In the genomic region with DNA sequence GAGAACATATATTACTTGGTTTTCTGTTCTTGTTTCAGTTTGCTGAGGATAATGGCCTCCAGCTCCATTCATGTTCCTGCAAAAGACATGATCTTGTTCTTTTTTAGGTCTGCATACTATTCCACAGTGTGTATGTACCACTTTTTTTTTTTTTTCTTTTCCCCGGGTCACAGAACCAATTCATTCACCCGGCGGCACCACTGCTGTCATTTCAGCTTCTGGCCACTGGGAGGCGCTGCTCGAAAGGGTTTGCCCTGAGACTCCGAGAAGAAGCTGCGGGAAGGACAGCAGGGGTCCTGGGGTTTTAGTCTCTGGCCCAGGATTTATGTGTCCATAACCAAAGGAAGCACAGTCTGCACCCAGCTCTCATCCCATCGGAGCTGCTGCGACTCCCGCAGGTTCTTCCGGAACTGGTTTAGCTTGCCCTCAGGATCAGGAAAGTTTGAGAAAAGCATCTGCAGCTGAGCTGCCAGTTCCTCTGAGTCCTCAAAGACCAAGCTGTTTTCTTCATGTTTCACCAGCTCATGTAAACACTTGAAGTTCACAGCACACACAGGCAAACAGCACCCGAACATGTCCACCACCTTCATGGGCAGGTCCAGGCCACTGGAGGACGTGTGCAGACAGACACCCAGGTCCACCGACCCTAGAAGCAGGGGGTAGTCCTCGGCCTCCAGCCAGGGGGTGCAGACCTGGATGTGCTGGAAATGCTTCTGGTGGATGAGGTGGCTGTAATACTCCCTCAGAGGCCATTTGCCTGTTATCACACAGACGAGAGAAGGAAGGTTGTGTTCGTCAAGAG, we compare ENCODE assay signal across 7 cellular contexts.
DNase-seq lines count a peak whose midpoint lies in the region; ATAC-seq and TF ChIP-seq lines count a peak whose summit lies in the region.
"Not testable (repeated sequence)": the region's sequence is repeated elsewhere in the genome, so short reads cannot be mapped to it uniquely, and the experiment has no call there.

No MANE protein-coding gene starts in this region.

- not testable (repeated sequence) for H3K23ac ChIP-seq in mesenchymal stem cell (ENCODE audit: low read length in 2 of 2)

- not testable (repeated sequence) for H2BK15ac ChIP-seq in mesenchymal stem cell (ENCODE audit: low read depth, poor library complexity, severe bottlenecking)

- H3K4me2 ChIP-seq in fibroblast of lung (ENCODE audit: extremely low read depth, insufficient read depth, low read length), result peak overlapping the region; percentile 15
- H3K4me2 ChIP-seq in mesenchymal stem cell (ENCODE audit: low read length, poor library complexity, severe bottlenecking), result not testable (repeated sequence)

- not testable (repeated sequence) for H2AFZ ChIP-seq in fibroblast of lung (ENCODE audit: low read length); mesenchymal stem cell (ENCODE audit: low read depth, low read length)

- H3K36me3 Mint-ChIP-seq in activated naive CD8-positive, alpha-beta T cell treated with anti-CD3 and anti-CD28 coated beads, Interleukin-2, amount 10 ng/mL, durations not matched to agents 7 days and 5 days, result not testable (repeated sequence)

- DNase-seq in NCI-H69 (lab: John Stamatoyannopoulos, UW) (peak; percentile 0), fibroblast of lung (ENCODE audit: low read depth in 2 of 2) (peak in 1 of 2 donors; percentile 5), mesenchymal stem cell (peak; percentile 6)
- DNase-seq in activated CD4-positive, alpha-beta T cell treated with anti-CD3 and anti-CD28 coated beads for 1 hour, result peak; percentile 22
- DNase-seq in activated naive CD8-positive, alpha-beta T cell treated with anti-CD3 and anti-CD28 coated beads, Interleukin-2, amount 10 ng/mL, durations not matched to agents 7 days and 5 days, result peak; percentile 67
- DNase-seq in stimulated activated CD4-positive, alpha-beta T cell treated with anti-CD3 and anti-CD28 coated beads, Interleukin-2, amount 100 ng/mL, for 4 hours (ENCODE audit: low read depth), result peak; percentile 24

- not testable (repeated sequence) for H4K91ac ChIP-seq in mesenchymal stem cell (ENCODE audit: low read length)

- H3K9ac ChIP-seq in fibroblast of lung (ENCODE audit: insufficient read depth, low read length); mesenchymal stem cell (ENCODE audit: low read length): not testable (repeated sequence)

- H4K20me1 ChIP-seq in fibroblast of lung (ENCODE audit: control insufficient read depth, extremely low read depth, insufficient read depth, low read length), result not testable (repeated sequence)

- not testable (repeated sequence) for H3K4ac ChIP-seq in mesenchymal stem cell (ENCODE audit: low read depth in 1 of 2, low read length in 2 of 2)

- H3K27me3 ChIP-seq in fibroblast of lung (ENCODE audit: control insufficient read depth, insufficient read depth, low read length); mesenchymal stem cell (ENCODE audit: control insufficient read depth in 1 of 2, insufficient read depth in 1 of 2, low read length in 2 of 2): not testable (repeated sequence)

- H3K4me3 ChIP-seq in fibroblast of lung (replicated peaks in 1 of 4; ENCODE audit: control extremely low read depth in 1 of 4, insufficient read depth in 1 of 4, low read depth in 3 of 4, low read length in 4 of 4); mesenchymal stem cell (ENCODE audit: insufficient read depth in 1 of 2, low read depth in 1 of 2, low read length in 2 of 2): not testable (repeated sequence)

- not testable (repeated sequence) for H3K27ac Mint-ChIP-seq in activated naive CD8-positive, alpha-beta T cell treated with anti-CD3 and anti-CD28 coated beads, Interleukin-2, amount 10 ng/mL, durations not matched to agents 7 days and 5 days

- not testable (repeated sequence) for H3K79me2 ChIP-seq in fibroblast of lung (ENCODE audit: control insufficient read depth, insufficient read depth, low read length)

- H3K18ac ChIP-seq in mesenchymal stem cell (ENCODE audit: low read depth in 1 of 2, low read length in 2 of 2), result not testable (repeated sequence)

- not testable (repeated sequence) for H3K79me1 ChIP-seq in mesenchymal stem cell (replicated peaks; ENCODE audit: low read length, poor library complexity, severe bottlenecking)

- not testable (repeated sequence) for ATAC-seq in activated naive CD8-positive, alpha-beta T cell treated with anti-CD3 and anti-CD28 coated beads, Interleukin-2, amount 10 ng/mL, durations not matched to agents 7 days and 5 days (ENCODE audit: low read depth)

- H3K9me3 Mint-ChIP-seq in activated naive CD8-positive, alpha-beta T cell treated with anti-CD3 and anti-CD28 coated beads, Interleukin-2, amount 10 ng/mL, durations not matched to agents 7 days and 5 days, result not testable (repeated sequence)

- not testable (repeated sequence) for H3K4me3 Mint-ChIP-seq in activated naive CD8-positive, alpha-beta T cell treated with anti-CD3 and anti-CD28 coated beads, Interleukin-2, amount 10 ng/mL, durations not matched to agents 7 days and 5 days

- not testable (repeated sequence) for H3K4me1 Mint-ChIP-seq in activated naive CD8-positive, alpha-beta T cell treated with anti-CD3 and anti-CD28 coated beads, Interleukin-2, amount 10 ng/mL, durations not matched to agents 7 days and 5 days

- not testable (repeated sequence) for H2BK120ac ChIP-seq in mesenchymal stem cell (ENCODE audit: low read depth, low read length)

- not testable (repeated sequence) for H3K36me3 ChIP-seq in fibroblast of lung (ENCODE audit: control insufficient read depth, insufficient read depth, low read length); mesenchymal stem cell (ENCODE audit: control insufficient read depth in 1 of 2, insufficient read depth in 2 of 2, low read depth in 1 of 2, low read length in 2 of 2)

- POLR2A ChIA-PET in activated naive CD8-positive, alpha-beta T cell treated with anti-CD3 and anti-CD28 coated beads, Interleukin-2, amount 10 ng/mL, durations not matched to agents 7 days and 5 days (lab: Charles Lee), result not testable (repeated sequence)

- not testable (repeated sequence) for H3K27ac ChIP-seq in fibroblast of lung (ENCODE audit: insufficient read depth, low read length); mesenchymal stem cell (ENCODE audit: low read length, poor library complexity, severe bottlenecking)

- not testable (repeated sequence) for H4K8ac ChIP-seq in mesenchymal stem cell (ENCODE audit: low read length)

- not testable (repeated sequence) for H3K4me1 ChIP-seq in fibroblast of lung (ENCODE audit: control insufficient read depth, extremely low read depth, insufficient read depth, low read length); mesenchymal stem cell (ENCODE audit: control insufficient read depth, insufficient read depth, low read depth, low read length)

- H3K14ac ChIP-seq in mesenchymal stem cell (ENCODE audit: low read length in 2 of 2), result not testable (repeated sequence)

- peaks cover 17% of the 10 kb centered on the region for H3K27me3 Mint-ChIP-seq in activated naive CD8-positive, alpha-beta T cell treated with anti-CD3 and anti-CD28 coated beads, Interleukin-2, amount 10 ng/mL, durations not matched to agents 7 days and 5 days

- not testable (repeated sequence) for H2AK5ac ChIP-seq in mesenchymal stem cell (ENCODE audit: low read length, severe bottlenecking)

- H3K9me3 ChIP-seq in fibroblast of lung (ENCODE audit: control insufficient read depth, insufficient read depth, low read depth, low read length); mesenchymal stem cell (ENCODE audit: control insufficient read depth, low read length): not testable (repeated sequence)

- not testable (repeated sequence) for H2BK5ac ChIP-seq in mesenchymal stem cell (ENCODE audit: low read depth, low read length, poor library complexity, severe bottlenecking)

- TF ChIP-seq CTCF in GM12872 (IDR thresholded peaks at IDR 0.05; ENCODE audit: insufficient read depth, low read depth, low read length) (peak; percentile 63), fibroblast of lung (conservative IDR thresholded peaks at IDR 0.05 in 1 of 2, IDR thresholded peaks at IDR 0.05 in 1 of 2; ENCODE audit: low read depth in 1 of 2, low read length in 2 of 2) (peak; percentile 47 to 48)

- not testable (repeated sequence) for H2BK12ac ChIP-seq in mesenchymal stem cell (ENCODE audit: low read length in 2 of 2)

- 53% methylated on average over 17 of the region's 17 CpGs for WGBS in mesenchymal stem cell
